Comparison of ENCODE assay signal across 17 cellular contexts in the genomic region with DNA sequence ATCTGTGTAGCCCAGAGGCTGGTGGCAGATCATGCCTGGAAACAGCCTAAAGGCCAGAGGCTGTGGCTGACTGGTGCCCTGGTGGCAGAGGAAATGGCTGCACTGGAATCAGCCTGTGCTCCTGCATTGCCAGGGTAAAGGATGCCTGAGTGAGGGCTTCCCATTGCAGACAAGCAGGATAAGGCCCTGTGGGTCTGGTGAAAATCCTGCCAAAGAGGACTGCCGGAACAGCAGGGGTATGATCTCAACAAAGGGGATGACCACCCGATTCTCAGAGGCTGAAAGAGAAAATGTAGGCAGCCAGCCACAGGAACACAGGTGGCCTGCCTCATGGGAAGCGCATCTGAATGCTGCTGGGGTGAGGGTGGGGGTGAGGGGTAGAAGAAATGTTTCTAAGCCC. TPM values are rescaled to one million over a fixed set of nuclear protein-coding genes. Genes with fewer than 3 reads are reported as not detected.
A peak's percentile ranks its signal among the peaks of the same experiment; 100 is the strongest.
DNase-seq lines count a peak whose midpoint lies in the region; ATAC-seq and TF ChIP-seq lines count a peak whose summit lies in the region.
"Had no signal": no experiment of that assay in that cellular context is flagged by ENCODE, and none has a peak within 500 bp of the region (broad histone marks: within the 10 kb centered on the region; RNA-seq: fewer than 3 reads in every experiment).

No MANE protein-coding gene starts in this region.

- TF ChIP-seq CTCF in GM12873 (IDR thresholded peaks at IDR 0.05; ENCODE audit: insufficient read depth, low read depth, low read length, missing control alignments) (peak; percentile 48), activated B cell treated with CpG ODN at 0.5 μM for 24 hours (IDR thresholded peaks at IDR 0.05) (no peak), uterus (IDR thresholded peaks at IDR 0.05) (no peak)

- no peaks in the 10 kb centered on the region for H3K36me3 ChIP-seq in uterus
- H3K36me3 ChIP-seq: gastrocnemius medialis, upper lobe of right lung had no signal

- POLR2A ChIA-PET in activated B cell treated with CpG ODN at 0.5 μM for 24 hours (lab: Charles Lee) = interaction anchor here (2.7 kb wide), 1 partner anchor 15 kb away, joined by 11 read pairs; no protein-coding TSS in a partner anchor

- H3K36me3 Mint-ChIP-seq in activated B cell treated with CpG ODN at 0.5 μM for 24 hours (ENCODE audit: low read depth) = no peaks in the 10 kb centered on the region
- no peaks in the 10 kb centered on the region for H3K36me3 Mint-ChIP-seq in naive B cell

- intact Hi-C loops in activated B cell treated with CpG ODN at 0.5 μM for 24 hours (cut with micrococcal nuclease) = no loop called here
- intact Hi-C loops in uterus (cut with DNase I; ENCODE audit: low total_unique reads) = no loop called here

- CTCF ChIA-PET in activated B cell treated with CpG ODN at 0.5 μM for 24 hours (lab: Charles Lee) = interaction anchor here (4.0 kb wide), 1 partner anchor 23 kb away, joined by 17 read pairs; no protein-coding TSS in a partner anchor

- H3K9me3 Mint-ChIP-seq in activated B cell treated with CpG ODN at 0.5 μM for 24 hours (no peaks in the 10 kb centered on the region), naive B cell (peaks cover 0 to 2% (median 0%) of the 10 kb centered on the region in 7 donors)

- H3K27me3 ChIP-seq in uterus = no peaks in the 10 kb centered on the region
- H3K27me3 ChIP-seq: gastrocnemius medialis, upper lobe of right lung had no signal

- no peak overlapping the region for H3K27ac ChIP-seq in uterus
- H3K27ac ChIP-seq: gastrocnemius medialis, upper lobe of right lung had no signal

- H3K27me3 Mint-ChIP-seq in activated B cell treated with CpG ODN at 0.5 μM for 24 hours = no peaks in the 10 kb centered on the region
- no peaks in the 10 kb centered on the region for H3K27me3 Mint-ChIP-seq in naive B cell

- H3K4me3 ChIP-seq in uterus = no peak overlapping the region
- H3K4me3 ChIP-seq: gastrocnemius medialis, upper lobe of right lung had no signal

- DNase-seq in activated B cell treated with CpG ODN at 0.5 μM for 24 hours (no peak), naive B cell (no peak), foreskin melanocyte (no peak), uterus (no peak), RKO (ENCODE audit: low spot score) (no peak)
- DNase-seq: activated CD4-positive, alpha-beta T cell treated with anti-CD3 and anti-CD28 coated beads, Interleukin-2, amount 50 U/mL, for 48 hours; effector memory CD4-positive, alpha-beta T cell; gastrocnemius medialis; Kasumi-1; kidney glomerular epithelial cell; NCI-H187 treated with DMSO at 0.1 percent for 48 hours; NCI-H69; upper lobe of right lung had no signal

- no peaks in the 10 kb centered on the region for H3K9me3 ChIP-seq in uterus
- H3K9me3 ChIP-seq: gastrocnemius medialis, upper lobe of right lung had no signal

- peaks cover 81% of the 10 kb centered on the region for H3K4me1 Mint-ChIP-seq in activated B cell treated with CpG ODN at 0.5 μM for 24 hours
- H3K4me1 Mint-ChIP-seq in naive B cell = peaks cover 63 to 74% (median 64%) of the 10 kb centered on the region in 3 donors

- no peak for TF ChIP-seq POLR2A in uterus (IDR thresholded peaks at IDR 0.05)

- no peak overlapping the region for H3K4me3 Mint-ChIP-seq in activated B cell treated with CpG ODN at 0.5 μM for 24 hours
- peak overlapping the region in 6 of 8 donors; percentile 12 to 71 (median 57) for H3K4me3 Mint-ChIP-seq in naive B cell

- H3K4me1 ChIP-seq in uterus = no peaks in the 10 kb centered on the region
- H3K4me1 ChIP-seq: gastrocnemius medialis, upper lobe of right lung had no signal

- ATAC-seq in HG02759 (IDR thresholded peaks at IDR 0.05; ENCODE audit: unreplicated experiment) (peak; percentile 45), activated B cell treated with CpG ODN at 0.5 μM for 24 hours (ENCODE audit: low read depth) (no peak), naive B cell (ENCODE audit: low read depth in 2 of 2) (peak; percentile 43 to 46), GM19467 (IDR thresholded peaks at IDR 0.05; ENCODE audit: unreplicated experiment) (no peak)
- ATAC-seq: gastrocnemius medialis, upper lobe of right lung had no signal

- H3K27ac Mint-ChIP-seq in activated B cell treated with CpG ODN at 0.5 μM for 24 hours = peak overlapping the region; percentile 67
- H3K27ac Mint-ChIP-seq in naive B cell = peak overlapping the region in 5 of 6 donors; percentile 3 to 84 (median 71)

RNA-seq across cellular contexts. Expression of a gene that starts 48.2 kb away (rescaled TPM):
- 1.8 and 2.6 TPM in 2 replicates for total RNA-seq in activated B cell treated with CpG ODN at 0.5 μM for 24 hours
- under 1 TPM; 0.19 to 0.58 (median 0.42) TPM for polyA plus RNA-seq in naive B cell (ENCODE audit: low read depth in 6 of 6)
- 1 to 10 TPM in 2 of 4 donors, under 1 TPM in 1, not detected in 1; 0.55 to 6.8 (median 1.5) TPM for total RNA-seq in uterus

RNA-seq across cellular contexts. Expression of a gene that starts 48.5 kb away (rescaled TPM):
- total RNA-seq in activated B cell treated with CpG ODN at 0.5 μM for 24 hours (6.4 and 6.8 TPM in 2 replicates), uterus (10 to 100 TPM; 11.3 to 25.9 (median 17.1) TPM)
- polyA plus RNA-seq in naive B cell (ENCODE audit: low read depth in 6 of 6) = 1 to 10 TPM in 5 of 6 donors, not detected in 1; 1.7 to 3.1 (median 2.8) TPM

RNA-seq across cellular contexts. Expression of a gene that starts 53.8 kb away (rescaled TPM):
- total RNA-seq in activated B cell treated with CpG ODN at 0.5 μM for 24 hours (138 and 140 TPM in 2 replicates), uterus (1 to 10 TPM in 3 of 4 donors, under 1 TPM in 1; under 0.01 to 7.5 (median 3.4) TPM)
- polyA plus RNA-seq in naive B cell (ENCODE audit: low read depth in 6 of 6) = 100 to 1,000 TPM in 4 of 6 donors, 10 to 100 TPM in 2; 69.0 to 215 (median 129) TPM
- total RNA-seq: Daoy had no signal

Comparison
In these comparisons a context has a peak if more than half of its experiments do, and no peak if none do; other contexts are left out.
1. ATAC-seq: peak in HG02759 (single experiment) and naive B cell (2 of 2); none in activated B cell treated with CpG ODN at 0.5 μM for 24 hours (single experiment) and GM19467 (single experiment).
2. RNA of a gene that starts 53.8 kb away (total RNA-seq): 138 to 140 TPM in activated B cell treated with CpG ODN at 0.5 μM for 24 hours; under 0.01 to 7.5 TPM in uterus; every median in the first group is over 10 times any median in the second.